Comparison of ENCODE assay signal across 18 cellular contexts in genomic region chr7:133683182-133683454, GRCh38.
DNase-seq lines count a peak whose midpoint lies in the region; ATAC-seq and TF ChIP-seq lines count a peak whose summit lies in the region.
"Had no signal": no experiment of that assay in that cellular context is flagged by ENCODE, and none has a peak within 500 bp of the region (broad histone marks: within the 10 kb centered on the region; RNA-seq: fewer than 3 reads in every experiment).

No MANE protein-coding gene starts in this region.

- H3K4me1 Mint-ChIP-seq in activated naive CD4-positive, alpha-beta T cell treated with anti-CD3 and anti-CD28 coated beads, Interleukin-2, amount 50 U/mL, for 24 hours = no peaks in the 10 kb centered on the region
- peaks cover 44% of the 10 kb centered on the region for H3K4me1 Mint-ChIP-seq in endodermal cell
- peaks cover 35% of the 10 kb centered on the region for H3K4me1 Mint-ChIP-seq in nephron progenitor cell

- H3K9me3 ChIP-seq in endodermal cell (ENCODE audit: control insufficient read depth, low read length) (peaks cover 17% of the 10 kb centered on the region), lower lobe of right lung (no peaks in the 10 kb centered on the region)
- H3K9me3 ChIP-seq: A549 had no signal

- H3K4me3 Mint-ChIP-seq in activated naive CD4-positive, alpha-beta T cell treated with anti-CD3 and anti-CD28 coated beads, Interleukin-2, amount 50 U/mL, for 24 hours = no peak overlapping the region
- peak overlapping the region; percentile 5 for H3K4me3 Mint-ChIP-seq in endodermal cell
- H3K4me3 Mint-ChIP-seq in nephron progenitor cell = no peak overlapping the region
- H3K4me3 Mint-ChIP-seq: CD4-positive, alpha-beta T cell; GM23338 had no signal

- H3K36me3 Mint-ChIP-seq in activated naive CD4-positive, alpha-beta T cell treated with anti-CD3 and anti-CD28 coated beads, Interleukin-2, amount 50 U/mL, for 24 hours = peaks cover 12% of the 10 kb centered on the region
- H3K36me3 Mint-ChIP-seq in activated naive CD4-positive, alpha-beta T cell treated with anti-CD3 and anti-CD28 coated beads, Interleukin-2, amount 50 U/mL, for 72 hours = peaks cover 0 to 11% of the 10 kb centered on the region in 2 donors
- H3K36me3 Mint-ChIP-seq in endodermal cell (ENCODE audit: low read depth) = peaks cover 15% of the 10 kb centered on the region
- no peaks in the 10 kb centered on the region for H3K36me3 Mint-ChIP-seq in nephron progenitor cell (ENCODE audit: low read depth)

- 20 to 42% methylated on average over 1 to 2 of the region's 2 CpGs for WGBS in endodermal cell (ENCODE audit: insufficient coverage in 1 of 2, insufficient read length in 1 of 2), 2 experiments

- in situ Hi-C loops in brain microvascular endothelial cell (cut with HindIII; ENCODE audit: low pct_ligation_motif_present, low sequenced_read_pairs) = no loop called here

- no peaks in the 10 kb centered on the region for H3K27me3 ChIP-seq in endodermal cell (ENCODE audit: control insufficient read depth, insufficient read depth, low read length, poor library complexity, severe bottlenecking)
- H3K27me3 ChIP-seq in lower lobe of right lung (ENCODE audit: low read depth) = no peaks in the 10 kb centered on the region
- H3K27me3 ChIP-seq in brain microvascular endothelial cell (replicated peaks) = no peaks in the 10 kb centered on the region

- no peak overlapping the region for H3K27ac ChIP-seq in endodermal cell (ENCODE audit: low read depth, low read length)
- H3K27ac ChIP-seq in lower lobe of right lung = no peak overlapping the region
- no peak overlapping the region for H3K27ac ChIP-seq in brain microvascular endothelial cell
- H3K27ac ChIP-seq: 22Rv1, A549, C4-2B, HL-60 had no signal

- H3K36me3 ChIP-seq in endodermal cell (ENCODE audit: control insufficient read depth, insufficient read depth, low read length) (peaks cover 8% of the 10 kb centered on the region), lower lobe of right lung (no peaks in the 10 kb centered on the region), brain microvascular endothelial cell (replicated peaks) (no peaks in the 10 kb centered on the region)

- TF ChIP-seq CTCF in endodermal cell (conservative IDR thresholded peaks at IDR 0.05) = no peak
- no peak for TF ChIP-seq CTCF in nephron progenitor cell (IDR thresholded peaks at IDR 0.05)
- TF ChIP-seq CTCF in lower lobe of right lung (IDR thresholded peaks at IDR 0.05) = no peak
- TF ChIP-seq CTCF in brain microvascular endothelial cell (IDR thresholded peaks at IDR 0.05; ENCODE audit: low read depth, low read length, missing control alignments) = no peak

- no peaks in the 10 kb centered on the region for H3K9me3 Mint-ChIP-seq in activated naive CD4-positive, alpha-beta T cell treated with anti-CD3 and anti-CD28 coated beads, Interleukin-2, amount 50 U/mL, for 24 hours
- H3K9me3 Mint-ChIP-seq in activated naive CD4-positive, alpha-beta T cell treated with anti-CD3 and anti-CD28 coated beads, Interleukin-2, amount 50 U/mL, for 72 hours = no peaks in the 10 kb centered on the region
- peaks cover 24% of the 10 kb centered on the region for H3K9me3 Mint-ChIP-seq in endodermal cell
- no peaks in the 10 kb centered on the region for H3K9me3 Mint-ChIP-seq in nephron progenitor cell
- H3K9me3 Mint-ChIP-seq: CD4-positive, alpha-beta T cell; GM23338 had no signal

- H3K4me1 ChIP-seq in endodermal cell (ENCODE audit: control insufficient read depth, insufficient read depth, low read length) = peaks cover 10% of the 10 kb centered on the region
- no peaks in the 10 kb centered on the region for H3K4me1 ChIP-seq in lower lobe of right lung
- H3K4me1 ChIP-seq: A549 had no signal

- no peak for DNase-seq in activated naive CD4-positive, alpha-beta T cell treated with anti-CD3 and anti-CD28 coated beads, Interleukin-2, amount 50 U/mL, for 72 hours (ENCODE audit: low spot score in 2 of 2)
- DNase-seq in endodermal cell = no peak
- no peak for DNase-seq in nephron progenitor cell
- DNase-seq in lower lobe of right lung = no peak
- no peak for DNase-seq in activated CD4-positive, CD25-positive, alpha-beta regulatory T cell (lab: John Stamatoyannopoulos, UW)
- no peak for DNase-seq in brain microvascular endothelial cell
- DNase-seq: AML-193; CD4-positive, alpha-beta T cell; DMS153; GDM1 had no signal

- H3K4me3 ChIP-seq in endodermal cell (ENCODE audit: low read length) (peak overlapping the region; percentile 48), lower lobe of right lung (no peak overlapping the region), brain microvascular endothelial cell (ENCODE audit: low read depth, low read length) (no peak overlapping the region)
- H3K4me3 ChIP-seq: A549, GM23338 had no signal

- ATAC-seq in activated naive CD4-positive, alpha-beta T cell treated with anti-CD3 and anti-CD28 coated beads, Interleukin-2, amount 50 U/mL, for 72 hours = no peak
- no peak for ATAC-seq in lower lobe of right lung
- no peak for ATAC-seq in HG03097 (IDR thresholded peaks at IDR 0.05; ENCODE audit: low FRiP score, unreplicated experiment)
- ATAC-seq: A549, GM23338, HCT116 had no signal

- H3K9ac ChIP-seq in endodermal cell (ENCODE audit: extremely low read depth, low read length, poor library complexity, severe bottlenecking) = no peak overlapping the region

- H3K27ac Mint-ChIP-seq in activated naive CD4-positive, alpha-beta T cell treated with anti-CD3 and anti-CD28 coated beads, Interleukin-2, amount 50 U/mL, for 24 hours = peak overlapping the region; percentile 14
- H3K27ac Mint-ChIP-seq in activated naive CD4-positive, alpha-beta T cell treated with anti-CD3 and anti-CD28 coated beads, Interleukin-2, amount 50 U/mL, for 72 hours = no peak overlapping the region
- H3K27ac Mint-ChIP-seq in endodermal cell (peak overlapping the region; percentile 83), nephron progenitor cell (peak overlapping the region; percentile 68)
- H3K27ac Mint-ChIP-seq: CD4-positive, alpha-beta T cell; GM23338 had no signal

- intact Hi-C loops in lower lobe of right lung (cut with DNase I) = no loop called here

- no peaks in the 10 kb centered on the region for H3K27me3 Mint-ChIP-seq in activated naive CD4-positive, alpha-beta T cell treated with anti-CD3 and anti-CD28 coated beads, Interleukin-2, amount 50 U/mL, for 24 hours
- no peaks in the 10 kb centered on the region for H3K27me3 Mint-ChIP-seq in endodermal cell (ENCODE audit: insufficient read depth)
- no peaks in the 10 kb centered on the region for H3K27me3 Mint-ChIP-seq in nephron progenitor cell (ENCODE audit: low read depth, poor library complexity)
- H3K27me3 Mint-ChIP-seq: CD4-positive, alpha-beta T cell had no signal

Comparison
In these comparisons a context has a peak if more than half of its experiments do, and no peak if none do; other contexts are left out.
1. H3K27ac Mint-ChIP-seq: peak in activated naive CD4-positive, alpha-beta T cell treated with anti-CD3 and anti-CD28 coated beads, Interleukin-2, amount 50 U/mL, for 24 hours (single experiment), endodermal cell (single experiment) and nephron progenitor cell (single experiment); none in activated naive CD4-positive, alpha-beta T cell treated with anti-CD3 and anti-CD28 coated beads, Interleukin-2, amount 50 U/mL, for 72 hours (0 of 2).